8 cellular contexts compared by ENCODE assay signal in genomic region chr16:88804552-88805339, GRCh38. TPM values are rescaled to one million over a fixed set of nuclear protein-coding genes. Genes with fewer than 3 reads are reported as not detected.
A peak's percentile ranks its signal among the peaks of the same experiment; 100 is the strongest.
DNase-seq lines count a peak whose midpoint lies in the region; ATAC-seq and TF ChIP-seq lines count a peak whose summit lies in the region.

No MANE protein-coding gene starts in this region.

- H3K9ac ChIP-seq in DND-41 (ENCODE audit: low read depth, low read length) = peak overlapping the region; percentile 90
- peak overlapping the region; percentile 67; the same call in 1 of the 2 replicates for H3K9ac ChIP-seq in IMR-90 (ENCODE audit: low read depth, low read length)

- in situ Hi-C loops in IMR-90 (cut with MboI; ENCODE audit: low sequenced_read_pairs) = no loop called here

- H3K27me3 Mint-ChIP-seq in activated T-helper 1 cell treated with anti-CD3 and anti-CD28 coated beads, Interleukin-12 subunit alpha, Interleukin-12 subunit beta, Interleukin-2, Interleukin-4 antibody, amounts not matched to agents 30 ng/mL and 10 ng/mL and 1 ng/mL, durations not matched to agents 14 hours and 24 hours and 36 hours (ENCODE audit: insufficient read depth) = no peaks in the 10 kb centered on the region

- H3K9me3 ChIP-seq in DND-41 (ENCODE audit: insufficient read depth, low read length, severe bottlenecking) (no peaks in the 10 kb centered on the region), IMR-90 (ENCODE audit: control insufficient read depth, insufficient read depth, low read length) (no peaks in the 10 kb centered on the region)

- DNase-seq in DND-41 (no peak), IMR-90 (no peak), iPS-NIHi7 (ENCODE audit: extremely low spot score) (peak; percentile 57), Right ventricle myocardium superior (no peak), foreskin melanocyte (no peak)
- DNase-seq in activated T-helper 1 cell treated with anti-CD3 and anti-CD28 coated beads, Interleukin-12 subunit alpha, Interleukin-12 subunit beta, Interleukin-2, Interleukin-4 antibody, amounts not matched to agents 30 ng/mL and 10 ng/mL and 1 ng/mL, durations not matched to agents 14 hours and 24 hours and 36 hours (ENCODE audit: low spot score) = no peak
- DNase-seq in effector CD8-positive, alpha-beta T cell (lab: John Stamatoyannopoulos, UW) = no peak

- peaks cover 87% of the 10 kb centered on the region for H3K79me2 ChIP-seq in DND-41 (ENCODE audit: insufficient read depth, low read length)

- TF ChIP-seq CTCF in DND-41 (IDR thresholded peaks at IDR 0.05; ENCODE audit: borderline replicate concordance, extremely low read depth, low read length, poor library complexity, severe bottlenecking) = no peak
- TF ChIP-seq CTCF in IMR-90 (conservative IDR thresholded peaks at IDR 0.05; ENCODE audit: low read depth, low read length) = no peak

- peaks cover 21% of the 10 kb centered on the region for H3K4me1 Mint-ChIP-seq in activated T-helper 1 cell treated with anti-CD3 and anti-CD28 coated beads, Interleukin-12 subunit alpha, Interleukin-12 subunit beta, Interleukin-2, Interleukin-4 antibody, amounts not matched to agents 30 ng/mL and 10 ng/mL and 1 ng/mL, durations not matched to agents 14 hours and 24 hours and 36 hours (ENCODE audit: low read depth)

- no peaks in the 10 kb centered on the region for H3K9me3 Mint-ChIP-seq in activated T-helper 1 cell treated with anti-CD3 and anti-CD28 coated beads, Interleukin-12 subunit alpha, Interleukin-12 subunit beta, Interleukin-2, Interleukin-4 antibody, amounts not matched to agents 30 ng/mL and 10 ng/mL and 1 ng/mL, durations not matched to agents 14 hours and 24 hours and 36 hours

- H2AFZ ChIP-seq in DND-41 (ENCODE audit: low read depth, low read length) = no peak overlapping the region
- peak overlapping the region; percentile 58 for H2AFZ ChIP-seq in IMR-90 (replicated peaks; ENCODE audit: low read length, poor library complexity)

- H2BK5ac ChIP-seq in IMR-90 (ENCODE audit: low read depth, low read length, poor library complexity, severe bottlenecking) = no peak overlapping the region

- no peak overlapping the region for H3K4ac ChIP-seq in IMR-90 (ENCODE audit: low read depth, low read length)

- peaks cover 7 to 45% of the 10 kb centered on the region in 2 experiments; a peak in 3 of 4 replicates for H3K79me1 ChIP-seq in IMR-90 (ENCODE audit: low read depth in 1 of 2, low read length in 2 of 2)

- ATAC-seq in DND-41 (ENCODE audit: insufficient read depth, low read depth) (no peak), IMR-90 (ENCODE audit: low read depth) (no peak), Right ventricle myocardium superior (ENCODE audit: poor library complexity) (no peak), GM21360 (IDR thresholded peaks at IDR 0.05; ENCODE audit: unreplicated experiment) (no peak)

- no peak overlapping the region for H4K5ac ChIP-seq in IMR-90 (ENCODE audit: low read depth, low read length)

- intact Hi-C loops in IMR-90 (cut with micrococcal nuclease) = no loop called here
- intact Hi-C loops in activated T-helper 1 cell treated with anti-CD3 and anti-CD28 coated beads, Interleukin-12 subunit alpha, Interleukin-12 subunit beta, Interleukin-2, Interleukin-4 antibody, amounts not matched to agents 30 ng/mL and 10 ng/mL and 1 ng/mL, durations not matched to agents 14 hours and 24 hours and 36 hours (cut with micrococcal nuclease) = loop anchor here (5.0 kb wide), 2 partner anchors 102 to 347 kb away; no protein-coding TSS in a partner anchor
- intact Hi-C loops in Right ventricle myocardium superior (cut with DNase I) = no loop called here

- H2BK120ac ChIP-seq in IMR-90 (ENCODE audit: low read depth, low read length) = no peak overlapping the region

- H2AK5ac ChIP-seq in IMR-90 (ENCODE audit: low read depth, low read length) = peak overlapping the region; percentile 82

- H3K27ac Mint-ChIP-seq in activated T-helper 1 cell treated with anti-CD3 and anti-CD28 coated beads, Interleukin-12 subunit alpha, Interleukin-12 subunit beta, Interleukin-2, Interleukin-4 antibody, amounts not matched to agents 30 ng/mL and 10 ng/mL and 1 ng/mL, durations not matched to agents 14 hours and 24 hours and 36 hours = peak overlapping the region; percentile 23

- H3K23ac ChIP-seq in IMR-90 (ENCODE audit: low read depth, low read length) = no peak overlapping the region; the same call in 1 of the 2 replicates

- H3K14ac ChIP-seq in IMR-90 (replicated peaks; ENCODE audit: low read depth, low read length) = no peak overlapping the region

- H3K4me3 Mint-ChIP-seq in activated T-helper 1 cell treated with anti-CD3 and anti-CD28 coated beads, Interleukin-12 subunit alpha, Interleukin-12 subunit beta, Interleukin-2, Interleukin-4 antibody, amounts not matched to agents 30 ng/mL and 10 ng/mL and 1 ng/mL, durations not matched to agents 14 hours and 24 hours and 36 hours = peak overlapping the region; percentile 80

- peaks cover 13% of the 10 kb centered on the region for H3K36me3 Mint-ChIP-seq in activated T-helper 1 cell treated with anti-CD3 and anti-CD28 coated beads, Interleukin-12 subunit alpha, Interleukin-12 subunit beta, Interleukin-2, Interleukin-4 antibody, amounts not matched to agents 30 ng/mL and 10 ng/mL and 1 ng/mL, durations not matched to agents 14 hours and 24 hours and 36 hours (ENCODE audit: low read depth)

- H3K56ac ChIP-seq in IMR-90 (ENCODE audit: extremely low read depth, insufficient read depth, low read length) = no peak overlapping the region

- H3K27ac ChIP-seq in DND-41 (ENCODE audit: low read length) (peak overlapping the region; percentile 95), IMR-90 (ENCODE audit: insufficient read depth, low read length) (peak overlapping the region; percentile 37; the same call in 1 of the 2 replicates)

- peaks cover 56% of the 10 kb centered on the region for H4K20me1 ChIP-seq in DND-41 (ENCODE audit: insufficient read depth, low read length)
- H4K20me1 ChIP-seq in IMR-90 (ENCODE audit: insufficient read depth, low read length) = peaks cover 8% of the 10 kb centered on the region

- POLR2A ChIA-PET in IMR-90 (lab: Charles Lee; ENCODE audit: unreplicated experiment) = no interaction called here

- H4K8ac ChIP-seq in IMR-90 (ENCODE audit: low read depth in 2 of 2, low read length in 2 of 2) = 0 out of 4 replicates have a peak overlapping the region, but pooled peaks of 1 of the 2 experiments have one; percentile 55

- no peak for TF ChIP-seq POLR2A in IMR-90 (IDR thresholded peaks at IDR 0.05; ENCODE audit: low read depth, low read length)

- no TSS peak for BruUV-seq in IMR-90 (replicated peaks; lab: Mats Ljungman, UMichigan)

- peak overlapping the region; percentile 98 for H2AK9ac ChIP-seq in IMR-90 (replicated peaks; ENCODE audit: low read depth, low read length, poor library complexity)

- H2BK15ac ChIP-seq in IMR-90 (ENCODE audit: low read depth, low read length) = no peak overlapping the region

- H3K4me1 ChIP-seq in DND-41 (ENCODE audit: insufficient read depth, low read length) = peaks cover 77% of the 10 kb centered on the region
- H3K4me1 ChIP-seq in IMR-90 (ENCODE audit: control insufficient read depth, insufficient read depth, low read length) = peaks cover 8% of the 10 kb centered on the region; the same call in 1 of the 2 replicates

- peak overlapping the region; percentile 87 for H3K4me2 ChIP-seq in DND-41 (ENCODE audit: insufficient read depth, low read length)
- peak overlapping the region; percentile 68 for H3K4me2 ChIP-seq in IMR-90 (ENCODE audit: low read depth, low read length)

- no peak for TF ChIP-seq RAD21 in IMR-90 (IDR thresholded peaks at IDR 0.05; ENCODE audit: low read length)

- H2BK20ac ChIP-seq in IMR-90 (ENCODE audit: low read depth, low read length) = no peak overlapping the region

- H3K27me3 ChIP-seq in DND-41 (ENCODE audit: insufficient read depth, low read length, poor library complexity) (no peaks in the 10 kb centered on the region), IMR-90 (ENCODE audit: control insufficient read depth, insufficient read depth, low read length) (no peaks in the 10 kb centered on the region)

- H3K4me3 ChIP-seq in DND-41 (ENCODE audit: low read depth in 1 of 2, low read length in 2 of 2) (peak overlapping the region; percentile 66 to 76), IMR-90 (ENCODE audit: insufficient read depth, low read depth, low read length) (peak overlapping the region; percentile 43)

- CTCF ChIA-PET in IMR-90 (lab: Yijun Ruan, JAX) = no interaction called here

- H3K36me3 ChIP-seq in DND-41 (ENCODE audit: insufficient read depth, low read length) (peaks cover 73% of the 10 kb centered on the region), IMR-90 (ENCODE audit: control insufficient read depth, insufficient read depth, low read length) (peaks cover 19% of the 10 kb centered on the region)

- no peak overlapping the region for H3K18ac ChIP-seq in IMR-90 (ENCODE audit: low read depth, low read length)

- no peaks in the 10 kb centered on the region; the same call in 1 of the 2 replicates for H3K9me1 ChIP-seq in IMR-90 (ENCODE audit: insufficient read depth, low read length)

- no peak overlapping the region; the same call in 1 of the 2 replicates for H4K91ac ChIP-seq in IMR-90 (ENCODE audit: insufficient read depth, low read depth, low read length)

- WGBS in IMR-90 (ENCODE audit: extremely low coverage in 2 of 2, insufficient read length in 1 of 2), 2 experiments = 22% methylated on average over 24 of the region's 39 CpGs; no CpG with 5 or more reads in 1 of the 2 experiments

- dilution Hi-C loops in IMR-90 (cut with HindIII; ENCODE audit: low sequenced_read_pairs, unreplicated experiment) = no loop called here

RNA-seq across cellular contexts. Expression of gene CDT1, which starts 1.2 kb away (rescaled TPM):
- total RNA-seq in IMR-90 (2012; rRNA removed) (3.2 and 4.7 TPM in 2 replicates), Right ventricle myocardium superior (1.00 TPM)
- polyA plus RNA-seq in IMR-90 (2012; rRNA removed) = 11.8 and 13.2 TPM in 2 replicates
- 6.8 and 10.7 TPM in 2 replicates for polyA plus RNA-seq in IMR-90 (2012; cell fraction: cytosol; rRNA removed)
- polyA plus RNA-seq in IMR-90 (2012; cell fraction: nucleus; rRNA removed; ENCODE audit: low replicate concordance) = 4.7 and 22.2 TPM in 2 replicates
- total RNA-seq in activated T-helper 1 cell treated with anti-CD3 and anti-CD28 coated beads, Interleukin-12 subunit alpha, Interleukin-12 subunit beta, Interleukin-2, Interleukin-4 antibody, amounts not matched to agents 30 ng/mL and 10 ng/mL and 1 ng/mL, durations not matched to agents 14 hours and 24 hours and 36 hours = 95.4 and 97.3 TPM in 2 replicates

RNA-seq across cellular contexts. Expression of gene APRT, which starts 7.0 kb away (rescaled TPM):
- total RNA-seq in IMR-90 (2012; rRNA removed) (40.5 and 41.7 TPM in 2 replicates), Right ventricle myocardium superior (40.4 TPM)
- polyA plus RNA-seq in IMR-90 (2012; rRNA removed) = 157 and 209 TPM in 2 replicates
- polyA plus RNA-seq in IMR-90 (2012; cell fraction: cytosol; rRNA removed) = 109 and 184 TPM in 2 replicates
- 87.9 and 240 TPM in 2 replicates for polyA plus RNA-seq in IMR-90 (2012; cell fraction: nucleus; rRNA removed; ENCODE audit: low replicate concordance)
- 301 and 303 TPM in 2 replicates for total RNA-seq in activated T-helper 1 cell treated with anti-CD3 and anti-CD28 coated beads, Interleukin-12 subunit alpha, Interleukin-12 subunit beta, Interleukin-2, Interleukin-4 antibody, amounts not matched to agents 30 ng/mL and 10 ng/mL and 1 ng/mL, durations not matched to agents 14 hours and 24 hours and 36 hours

RNA-seq across cellular contexts. Expression of gene PIEZO1, which starts 19.7 kb away (rescaled TPM):
- total RNA-seq in IMR-90 (2012; rRNA removed) (36.2 and 48.6 TPM in 2 replicates), Right ventricle myocardium superior (15.9 TPM)
- 372 and 392 TPM in 2 replicates for polyA plus RNA-seq in IMR-90 (2012; rRNA removed)
- 218 and 326 TPM in 2 replicates for polyA plus RNA-seq in IMR-90 (2012; cell fraction: cytosol; rRNA removed)
- polyA plus RNA-seq in IMR-90 (2012; cell fraction: nucleus; rRNA removed; ENCODE audit: low replicate concordance) = 957 and 2,926 TPM in 2 replicates
- total RNA-seq in activated T-helper 1 cell treated with anti-CD3 and anti-CD28 coated beads, Interleukin-12 subunit alpha, Interleukin-12 subunit beta, Interleukin-2, Interleukin-4 antibody, amounts not matched to agents 30 ng/mL and 10 ng/mL and 1 ng/mL, durations not matched to agents 14 hours and 24 hours and 36 hours = 214 and 217 TPM in 2 replicates

RNA-seq across cellular contexts. Expression of gene GALNS, which starts 52.0 kb away (rescaled TPM):
- total RNA-seq in IMR-90 (2012; rRNA removed) (7.2 TPM in 2 replicates), Right ventricle myocardium superior (15.9 TPM)
- 30.2 and 32.5 TPM in 2 replicates for polyA plus RNA-seq in IMR-90 (2012; rRNA removed)
- polyA plus RNA-seq in IMR-90 (2012; cell fraction: cytosol; rRNA removed) = 28.6 and 42.1 TPM in 2 replicates
- polyA plus RNA-seq in IMR-90 (2012; cell fraction: nucleus; rRNA removed; ENCODE audit: low replicate concordance) = 24.8 and 44.6 TPM in 2 replicates
- total RNA-seq in activated T-helper 1 cell treated with anti-CD3 and anti-CD28 coated beads, Interleukin-12 subunit alpha, Interleukin-12 subunit beta, Interleukin-2, Interleukin-4 antibody, amounts not matched to agents 30 ng/mL and 10 ng/mL and 1 ng/mL, durations not matched to agents 14 hours and 24 hours and 36 hours = 21.9 and 23.8 TPM in 2 replicates

RNA-seq across cellular contexts. Expression of gene TRAPPC2L, which starts 52.2 kb away (rescaled TPM):
- total RNA-seq in IMR-90 (2012; rRNA removed) (84.2 and 102 TPM in 2 replicates), Right ventricle myocardium superior (53.0 TPM)
- polyA plus RNA-seq in IMR-90 (2012; rRNA removed) = 109 and 112 TPM in 2 replicates
- 69.3 and 87.7 TPM in 2 replicates for polyA plus RNA-seq in IMR-90 (2012; cell fraction: cytosol; rRNA removed)
- 45.7 and 54.3 TPM in 2 replicates for polyA plus RNA-seq in IMR-90 (2012; cell fraction: nucleus; rRNA removed; ENCODE audit: low replicate concordance)
- total RNA-seq in activated T-helper 1 cell treated with anti-CD3 and anti-CD28 coated beads, Interleukin-12 subunit alpha, Interleukin-12 subunit beta, Interleukin-2, Interleukin-4 antibody, amounts not matched to agents 30 ng/mL and 10 ng/mL and 1 ng/mL, durations not matched to agents 14 hours and 24 hours and 36 hours = 63.1 and 65.4 TPM in 2 replicates

Comparison
In these comparisons a context has a peak if more than half of its experiments do, and no peak if none do; other contexts are left out.
1. RNA of gene CDT1, which starts 1.2 kb away (total RNA-seq): 95.4 to 97.3 TPM in activated T-helper 1 cell treated with anti-CD3 and anti-CD28 coated beads, Interleukin-12 subunit alpha, Interleukin-12 subunit beta, Interleukin-2, Interleukin-4 antibody, amounts not matched to agents 30 ng/mL and 10 ng/mL and 1 ng/mL, durations not matched to agents 14 hours and 24 hours and 36 hours; 3.2 to 4.7 TPM in IMR-90 and 1.00 TPM in Right ventricle myocardium superior (single experiment); every median in the first group is over 10 times any median in the second.